In the genomic region with DNA sequence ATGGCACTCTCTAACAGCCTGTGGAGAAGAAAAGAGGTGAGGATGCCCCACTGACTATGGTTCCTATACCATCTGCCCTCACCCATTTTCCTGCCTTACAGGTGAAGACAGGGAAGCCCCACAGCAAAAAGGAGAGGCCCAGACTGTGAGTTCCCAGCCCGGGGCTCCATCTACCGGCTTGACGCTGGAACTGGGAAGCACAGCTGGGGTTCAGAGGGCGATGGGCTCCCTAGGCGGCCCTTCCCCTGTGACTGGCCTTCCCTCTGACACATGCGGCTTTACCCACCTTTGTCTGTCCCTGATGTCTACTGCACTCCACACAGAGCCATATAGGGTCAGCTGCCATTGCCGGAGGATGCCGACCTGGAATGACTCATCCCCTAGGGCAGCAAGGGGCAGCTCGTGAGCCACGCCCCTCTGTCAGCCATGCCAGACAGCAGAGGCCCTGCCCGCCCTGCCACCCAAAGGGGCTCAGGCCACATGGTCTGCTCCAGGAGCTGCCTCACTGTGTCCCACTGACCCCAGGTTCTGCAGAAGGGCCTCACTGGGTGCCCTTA, we compare ENCODE assay signal across 7 cellular contexts. TPM values are rescaled to one million over a fixed set of nuclear protein-coding genes. Genes with fewer than 3 reads are reported as not detected.
A peak's percentile ranks its signal among the peaks of the same experiment; 100 is the strongest.
DNase-seq lines count a peak whose midpoint lies in the region; ATAC-seq, FAIRE-seq and TF ChIP-seq lines count a peak whose summit lies in the region.
"Not testable (repeated sequence)": the region's sequence is repeated elsewhere in the genome, so short reads cannot be mapped to it uniquely, and the experiment has no call there.

No MANE protein-coding gene starts in this region.

- H3K9me1 ChIP-seq in endothelial cell of umbilical vein (replicated peaks; ENCODE audit: control insufficient read depth, extremely low read depth, insufficient read depth, low read length) = not testable (repeated sequence)

- not testable (repeated sequence) for H4K20me1 ChIP-seq in endothelial cell of umbilical vein (replicated peaks; ENCODE audit: control insufficient read depth, extremely low read depth, insufficient read depth, low read length)

- WGBS in trophoblast cell (ENCODE audit: extremely low coverage, insufficient coverage, insufficient read length) = no CpG with 5 or more reads among the region's 11 CpGs

- not testable (repeated sequence) for H4K12ac ChIP-seq in trophoblast cell (ENCODE audit: low read depth, low read length)

- intact Hi-C loops in endothelial cell of umbilical vein (cut with micrococcal nuclease) (loop anchor here (5.0 kb wide), 1 partner anchor 75 kb away; no protein-coding TSS in a partner anchor), left ventricle myocardium inferior (cut with micrococcal nuclease) (loop anchor here (5.0 kb wide), 1 partner anchor 75 kb away; no protein-coding TSS in a partner anchor), lower lobe of right lung (cut with DNase I) (loop anchor here (5.0 kb wide), 1 partner anchor 75 kb away; no protein-coding TSS in a partner anchor)

- not testable (repeated sequence) for H2BK12ac ChIP-seq in trophoblast cell (ENCODE audit: low read length)

- H4K8ac ChIP-seq in trophoblast cell (ENCODE audit: low read depth, low read length) = not testable (repeated sequence)

- H3K4ac ChIP-seq in trophoblast cell (ENCODE audit: low read depth, low read length) = not testable (repeated sequence)

- dilution Hi-C loops in endothelial cell of umbilical vein (cut with MboI; ENCODE audit: extremely low pct_ligation_motif_present, low sequenced_read_pairs) = not testable (repeated sequence)

- not testable (repeated sequence) for H3K79me2 ChIP-seq in endothelial cell of umbilical vein (ENCODE audit: control insufficient read depth, insufficient read depth, low read length); trophoblast cell (ENCODE audit: control insufficient read depth, insufficient read depth, low read length, poor library complexity)

- H3K27ac ChIP-seq in endothelial cell of umbilical vein (ENCODE audit: insufficient read depth, low read depth, low read length); left ventricle myocardium inferior (replicated peaks); lower lobe of right lung; trophoblast cell (ENCODE audit: low read depth, low read length): not testable (repeated sequence)

- peak overlapping the region; percentile 8 for H4K91ac ChIP-seq in trophoblast cell (ENCODE audit: low read depth, low read length)

- not testable (repeated sequence) for H3K4me3 ChIP-seq in endothelial cell of umbilical vein (replicated peaks in 1 of 3; ENCODE audit: insufficient read depth in 1 of 3, low read depth in 1 of 3, low read length in 3 of 3); left ventricle myocardium inferior; lower lobe of right lung; trophoblast cell (ENCODE audit: low read depth, low read length)

- H3K9me3 ChIP-seq in endothelial cell of umbilical vein (replicated peaks; ENCODE audit: control insufficient read depth, insufficient read depth, low read length); left ventricle myocardium inferior (replicated peaks); lower lobe of right lung; trophoblast cell (ENCODE audit: insufficient read depth, low read depth, low read length): not testable (repeated sequence)

- H2AFZ ChIP-seq in endothelial cell of umbilical vein (ENCODE audit: low read depth, low read length); trophoblast cell (ENCODE audit: insufficient read depth, low read length, poor library complexity): not testable (repeated sequence)

- not testable (repeated sequence) for H2AK5ac ChIP-seq in trophoblast cell (ENCODE audit: low read length)

- ATAC-seq in SK-N-SH treated with all-trans-retinoic acid at 6 μM for 48 hours (peak; percentile 23), lower lobe of right lung (peak; percentile 7 to 39)

- not testable (repeated sequence) for H3K4me1 ChIP-seq in endothelial cell of umbilical vein (ENCODE audit: control insufficient read depth, extremely low read depth, insufficient read depth, low read length); lower lobe of right lung
- H3K4me1 ChIP-seq in left ventricle myocardium inferior (peaks cover 23% of the 10 kb centered on the region), trophoblast cell (ENCODE audit: control insufficient read depth in 1 of 2, insufficient read depth in 2 of 2, low read length in 2 of 2) (peaks cover 12 to 25% of the 10 kb centered on the region in 2 experiments)

- POLR2A ChIA-PET in endothelial cell of umbilical vein (lab: Charles Lee) = not testable (repeated sequence)

- H2BK120ac ChIP-seq in trophoblast cell (ENCODE audit: insufficient read depth, low read length, poor library complexity) = not testable (repeated sequence)

- not testable (repeated sequence) for H3K79me1 ChIP-seq in trophoblast cell (ENCODE audit: low read length)

- not testable (repeated sequence) for H3K14ac ChIP-seq in trophoblast cell (ENCODE audit: low read length)

- not testable (repeated sequence) for H3K36me3 ChIP-seq in endothelial cell of umbilical vein (ENCODE audit: control insufficient read depth in 2 of 2, extremely low read depth in 1 of 2, insufficient read depth in 2 of 2, low read length in 2 of 2)
- H3K36me3 ChIP-seq in left ventricle myocardium inferior (peaks cover 37% of the 10 kb centered on the region), lower lobe of right lung (peaks cover 46% of the 10 kb centered on the region), trophoblast cell (ENCODE audit: control insufficient read depth in 1 of 2, insufficient read depth in 2 of 2, low read length in 2 of 2) (peaks cover 35 to 38% of the 10 kb centered on the region in 2 experiments)

- H2BK5ac ChIP-seq in trophoblast cell (ENCODE audit: low read depth, low read length, poor library complexity) = not testable (repeated sequence)

- not testable (repeated sequence) for H3K18ac ChIP-seq in trophoblast cell (ENCODE audit: low read length)

- not testable (repeated sequence) for TF ChIP-seq POLR2A in endothelial cell of umbilical vein (IDR thresholded peaks at IDR 0.05; ENCODE audit: low read depth, low read length)

- H3K9ac ChIP-seq in endothelial cell of umbilical vein (replicated peaks; ENCODE audit: extremely low read depth, insufficient read depth, low read length); trophoblast cell (ENCODE audit: low read length): not testable (repeated sequence)

- not testable (repeated sequence) for H3K23ac ChIP-seq in trophoblast cell (ENCODE audit: low read length)

- DNase-seq in EH (ENCODE audit: low read depth) = peak; percentile 19
- DNase-seq in HT1080 (ENCODE audit: low read depth) = peak; percentile 41
- DNase-seq in endothelial cell of umbilical vein (ENCODE audit: low read depth, low spot score); left ventricle myocardium inferior; lower lobe of right lung; trophoblast cell: not testable (repeated sequence)

- H3K4me2 ChIP-seq in endothelial cell of umbilical vein (ENCODE audit: insufficient read depth, low read length); trophoblast cell (ENCODE audit: low read length): not testable (repeated sequence)

- peak; percentile 98 for FAIRE-seq in endothelial cell of umbilical vein (lab: Jason Lieb, UNC)

- TF ChIP-seq CTCF in endothelial cell of umbilical vein (IDR thresholded peaks at IDR 0.05; ENCODE audit: extremely low read depth in 1 of 2, insufficient read depth in 1 of 2, low read depth in 1 of 2, low read length in 2 of 2); lower lobe of right lung (IDR thresholded peaks at IDR 0.05): not testable (repeated sequence)
- TF ChIP-seq CTCF in left ventricle myocardium inferior (IDR thresholded peaks at IDR 0.05; ENCODE audit: borderline replicate concordance) = peak; percentile 22

- not testable (repeated sequence) for H3K27me3 ChIP-seq in endothelial cell of umbilical vein (ENCODE audit: control insufficient read depth in 2 of 2, insufficient read depth in 2 of 2, low read length in 2 of 2); left ventricle myocardium inferior (ENCODE audit: low read depth); lower lobe of right lung (ENCODE audit: low read depth); trophoblast cell (ENCODE audit: insufficient read depth, low read length)

- BruUV-seq in endothelial cell of umbilical vein (replicated peaks; lab: Mats Ljungman, UMichigan) = not testable (repeated sequence)

- CTCF ChIA-PET in endothelial cell of umbilical vein (lab: Charles Lee) = not testable (repeated sequence)

RNA-seq across cellular contexts. Expression of a gene that starts 7.7 kb away (rescaled TPM):
- 26.6 and 29.8 TPM in 2 replicates for total RNA-seq in HT1080 (2014; rRNA removed; shearing (Covaris generic))
- polyA plus RNA-seq in HT1080 (2015; cell fraction: cytosol; rRNA removed) = 45.6 and 57.0 TPM in 2 replicates
- polyA plus RNA-seq in HT1080 (2015; cell fraction: nucleus; rRNA removed) = 36.7 and 41.3 TPM in 2 replicates
- total RNA-seq in endothelial cell of umbilical vein = 17.9 and 20.8 TPM in 2 replicates
- 113 and 159 TPM in 2 replicates for polyA plus RNA-seq in endothelial cell of umbilical vein
- polyA plus RNA-seq in endothelial cell of umbilical vein (2011; cell fraction: cytosol; rRNA removed) = 165 and 174 TPM in 2 replicates
- 80.4 and 84.5 TPM in 2 replicates for polyA plus RNA-seq in endothelial cell of umbilical vein (2011; cell fraction: nucleus; rRNA removed)
- 49.4 and 88.3 TPM in 2 replicates for polyA plus RNA-seq in endothelial cell of umbilical vein (2012)
- polyA minus RNA-seq in endothelial cell of umbilical vein = 59.3 and 82.9 TPM in 2 replicates
- polyA minus RNA-seq in endothelial cell of umbilical vein (2011; cell fraction: cytosol; rRNA and poly(A)+ RNA removed) = 3.1 TPM
- 11.1 and 15.0 TPM in 2 replicates for polyA minus RNA-seq in endothelial cell of umbilical vein (2011; cell fraction: nucleus; rRNA and poly(A)+ RNA removed)
- total RNA-seq in left ventricle myocardium inferior = 113 TPM
- 297 TPM for total RNA-seq in lower lobe of right lung
- 876 and 888 TPM in 2 replicates for polyA plus RNA-seq in trophoblast cell (2013)

RNA-seq across cellular contexts. Expression of a gene that starts 25.0 kb away (rescaled TPM):
- total RNA-seq in HT1080 (2014; rRNA removed; shearing (Covaris generic)) = 39.6 and 45.7 TPM in 2 replicates
- polyA plus RNA-seq in HT1080 (2015; cell fraction: cytosol; rRNA removed) = 23.4 and 26.4 TPM in 2 replicates
- 62.4 and 77.0 TPM in 2 replicates for polyA plus RNA-seq in HT1080 (2015; cell fraction: nucleus; rRNA removed)
- total RNA-seq in endothelial cell of umbilical vein = 68.0 and 72.7 TPM in 2 replicates
- 40.8 and 43.2 TPM in 2 replicates for polyA plus RNA-seq in endothelial cell of umbilical vein
- polyA plus RNA-seq in endothelial cell of umbilical vein (2011; cell fraction: cytosol; rRNA removed) = 35.5 and 39.8 TPM in 2 replicates
- 123 and 126 TPM in 2 replicates for polyA plus RNA-seq in endothelial cell of umbilical vein (2011; cell fraction: nucleus; rRNA removed)
- 40.9 and 41.6 TPM in 2 replicates for polyA plus RNA-seq in endothelial cell of umbilical vein (2012)
- 58.7 and 60.5 TPM in 2 replicates for polyA minus RNA-seq in endothelial cell of umbilical vein
- 13.3 TPM for polyA minus RNA-seq in endothelial cell of umbilical vein (2011; cell fraction: cytosol; rRNA and poly(A)+ RNA removed)
- polyA minus RNA-seq in endothelial cell of umbilical vein (2011; cell fraction: nucleus; rRNA and poly(A)+ RNA removed) = 45.2 and 48.0 TPM in 2 replicates
- 24.0 TPM for total RNA-seq in left ventricle myocardium inferior
- total RNA-seq in lower lobe of right lung = 50.2 TPM
- polyA plus RNA-seq in trophoblast cell (2013) = 23.8 TPM in 2 replicates

RNA-seq across cellular contexts. Expression of a gene that starts 25.6 kb away (rescaled TPM):
- total RNA-seq in HT1080 (2014; rRNA removed; shearing (Covaris generic)) = 7.5 and 9.3 TPM in 2 replicates
- polyA plus RNA-seq in HT1080 (2015; cell fraction: cytosol; rRNA removed) = 13.8 and 15.5 TPM in 2 replicates
- polyA plus RNA-seq in HT1080 (2015; cell fraction: nucleus; rRNA removed) = 24.4 and 28.0 TPM in 2 replicates
- 26.1 and 28.2 TPM in 2 replicates for total RNA-seq in endothelial cell of umbilical vein
- polyA plus RNA-seq in endothelial cell of umbilical vein = 24.3 and 26.1 TPM in 2 replicates
- polyA plus RNA-seq in endothelial cell of umbilical vein (2011; cell fraction: cytosol; rRNA removed) = 14.3 and 15.1 TPM in 2 replicates
- 32.0 and 34.5 TPM in 2 replicates for polyA plus RNA-seq in endothelial cell of umbilical vein (2011; cell fraction: nucleus; rRNA removed)
- 13.6 and 13.7 TPM in 2 replicates for polyA plus RNA-seq in endothelial cell of umbilical vein (2012)
- polyA minus RNA-seq in endothelial cell of umbilical vein = 32.4 and 34.5 TPM in 2 replicates
- polyA minus RNA-seq in endothelial cell of umbilical vein (2011; cell fraction: cytosol; rRNA and poly(A)+ RNA removed) = 7.1 TPM
- polyA minus RNA-seq in endothelial cell of umbilical vein (2011; cell fraction: nucleus; rRNA and poly(A)+ RNA removed) = 19.2 and 20.7 TPM in 2 replicates
- 21.1 TPM for total RNA-seq in left ventricle myocardium inferior
- 28.9 TPM for total RNA-seq in lower lobe of right lung
- polyA plus RNA-seq in trophoblast cell (2013) = 16.0 and 17.7 TPM in 2 replicates

RNA-seq across cellular contexts. Expression of a gene that starts 28.3 kb away (rescaled TPM):
- 3.0 and 4.3 TPM in 2 replicates for total RNA-seq in HT1080 (2014; rRNA removed; shearing (Covaris generic))
- polyA plus RNA-seq in HT1080 (2015; cell fraction: cytosol; rRNA removed) = 11.2 and 13.0 TPM in 2 replicates
- 26.1 and 29.0 TPM in 2 replicates for polyA plus RNA-seq in HT1080 (2015; cell fraction: nucleus; rRNA removed)
- total RNA-seq in endothelial cell of umbilical vein = 26.0 and 28.7 TPM in 2 replicates
- polyA plus RNA-seq in endothelial cell of umbilical vein = 34.5 and 37.5 TPM in 2 replicates
- polyA plus RNA-seq in endothelial cell of umbilical vein (2011; cell fraction: cytosol; rRNA removed) = 24.3 and 24.5 TPM in 2 replicates
- polyA plus RNA-seq in endothelial cell of umbilical vein (2011; cell fraction: nucleus; rRNA removed) = 72.1 and 94.6 TPM in 2 replicates
- 22.7 and 30.0 TPM in 2 replicates for polyA plus RNA-seq in endothelial cell of umbilical vein (2012)
- 45.0 and 75.7 TPM in 2 replicates for polyA minus RNA-seq in endothelial cell of umbilical vein
- polyA minus RNA-seq in endothelial cell of umbilical vein (2011; cell fraction: cytosol; rRNA and poly(A)+ RNA removed) = 8.9 TPM
- polyA minus RNA-seq in endothelial cell of umbilical vein (2011; cell fraction: nucleus; rRNA and poly(A)+ RNA removed) = 43.7 and 44.1 TPM in 2 replicates
- 23.5 TPM for total RNA-seq in left ventricle myocardium inferior
- 190 TPM for total RNA-seq in lower lobe of right lung
- 23.4 and 25.7 TPM in 2 replicates for polyA plus RNA-seq in trophoblast cell (2013)
